Comparison of ENCODE assay signal across 19 cellular contexts in genomic region chr11:108938604-108939003, GRCh38.
A peak's percentile ranks its signal among the peaks of the same experiment; 100 is the strongest.
DNase-seq lines count a peak whose midpoint lies in the region; FAIRE-seq and TF ChIP-seq lines count a peak whose summit lies in the region.
"Had no signal": no experiment of that assay in that cellular context is flagged by ENCODE, and none has a peak within 500 bp of the region (broad histone marks: within the 10 kb centered on the region; RNA-seq: fewer than 3 reads in every experiment).

No MANE protein-coding gene starts in this region.

- TF ChIP-seq CTCF in D721Med (IDR thresholded peaks at IDR 0.05; ENCODE audit: insufficient read depth, missing control alignments) (no peak), smooth muscle cell (IDR thresholded peaks at IDR 0.05; ENCODE audit: borderline replicate concordance, insufficient read depth, poor library complexity, severe bottlenecking) (no peak)

- H4K20me1 ChIP-seq in smooth muscle cell (ENCODE audit: low read depth): no peaks in the 10 kb centered on the region

- H3K27ac ChIP-seq in smooth muscle cell (ENCODE audit: low read depth): no peak overlapping the region
- H3K27ac ChIP-seq: SJSA1 had no signal

- H3F3A ChIP-seq in smooth muscle cell (ENCODE audit: low read depth): peaks cover 4% of the 10 kb centered on the region

- no peaks in the 10 kb centered on the region for H3K4me1 ChIP-seq in smooth muscle cell (ENCODE audit: low read depth)

- no peak overlapping the region for H3K9ac ChIP-seq in smooth muscle cell (ENCODE audit: low read depth)

- no peak overlapping the region for H3K4me2 ChIP-seq in smooth muscle cell

- H3K36me3 ChIP-seq in smooth muscle cell (ENCODE audit: low read depth): no peaks in the 10 kb centered on the region

- WGBS in smooth muscle cell (ENCODE audit: low lambda C conversion rate): 57% methylated on average over 1 of the region's 1 CpG

- DNase-seq in AG08395 (ENCODE audit: low spot score) (peak; percentile 21), HT1080 (ENCODE audit: low read depth) (peak; percentile 25), astrocyte of the hippocampus (ENCODE audit: low read depth, low spot score) (peak; percentile 36), globus pallidus (ENCODE audit: low spot score) (peak; percentile 11), D721Med (ENCODE audit: insufficient read length, low spot score) (no peak), NCI-H524 treated with DMSO at 0.1 percent for 48 hours (lab: John Stamatoyannopoulos, UW) (no peak), DMS114 treated with DMSO at 0.1 percent for 48 hours (lab: John Stamatoyannopoulos, UW; ENCODE audit: unreplicated experiment) (no peak), smooth muscle cell (lab: John Stamatoyannopoulos, UW; ENCODE audit: unreplicated experiment) (no peak)
- DNase-seq: CD4-positive, CD25-positive, alpha-beta regulatory T cell; GF-D8; GOT3; HFFc6; NCI-H1436 treated with DMSO at 0.1 percent for 48 hours; NCI-H2081 treated with DMSO at 0.1 percent for 48 hours; NCI-H2227 treated with DMSO at 0.1 percent for 48 hours; NCI-H526 treated with DMSO at 0.1 percent for 48 hours; NK-92 treated with Interleukin-12 subunit alpha and Interleukin-12 subunit beta, amount 100 ng/mL, for 24 hours; OCI-M1 had no signal

- FAIRE-seq in D721Med (lab: Jason Lieb, UNC): no peak

- no peaks in the 10 kb centered on the region for H3K79me2 ChIP-seq in smooth muscle cell (ENCODE audit: low read depth)

- H3K4me3 ChIP-seq in smooth muscle cell: no peak overlapping the region
- H3K4me3 ChIP-seq: SJSA1 had no signal

- H3K27me3 ChIP-seq in smooth muscle cell (ENCODE audit: low read depth): no peaks in the 10 kb centered on the region
- H3K27me3 ChIP-seq: SJSA1 had no signal

- H3K9me3 ChIP-seq in smooth muscle cell (replicated peaks; ENCODE audit: low read depth): no peaks in the 10 kb centered on the region
- H3K9me3 ChIP-seq: SJSA1 had no signal

- H2AFZ ChIP-seq in smooth muscle cell (ENCODE audit: low read depth): no peak overlapping the region

Comparison
In these comparisons a context has a peak if more than half of its experiments do, and no peak if none do; other contexts are left out.
1. DNase-seq: peak in AG08395 (single experiment), HT1080 (single experiment), astrocyte of the hippocampus (single experiment) and globus pallidus (single experiment); none in D721Med (single experiment), NCI-H524 treated with DMSO at 0.1 percent for 48 hours (single experiment), DMS114 treated with DMSO at 0.1 percent for 48 hours (single experiment) and smooth muscle cell (single experiment).